14 cellular contexts compared by ENCODE assay signal in the genomic region with DNA sequence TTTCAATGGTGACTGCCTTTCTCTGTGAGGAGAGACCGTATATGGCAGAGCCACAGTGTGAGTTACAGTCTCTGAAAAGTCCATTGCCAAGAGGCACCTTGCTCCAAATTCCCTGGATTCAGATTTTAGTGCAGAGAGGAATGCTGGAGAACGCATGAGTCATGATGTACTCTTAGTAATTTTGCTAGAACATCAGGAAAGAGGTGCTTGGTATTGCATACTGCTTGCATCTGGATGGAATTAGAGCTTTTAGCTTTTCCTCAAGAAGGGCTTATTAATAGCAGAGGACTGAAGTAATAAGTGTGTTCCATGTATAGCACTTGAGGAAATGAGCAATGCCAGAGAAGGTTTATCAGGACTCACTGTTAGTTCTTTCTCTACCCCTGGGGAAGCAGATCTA. TPM values are rescaled to one million over a fixed set of nuclear protein-coding genes. Genes with fewer than 3 reads are reported as not detected.
DNase-seq lines count a peak whose midpoint lies in the region; ATAC-seq and TF ChIP-seq lines count a peak whose summit lies in the region.
"Had no signal": no experiment of that assay in that cellular context is flagged by ENCODE, and none has a peak within 500 bp of the region (broad histone marks: within the 10 kb centered on the region; RNA-seq: fewer than 3 reads in every experiment).

No MANE protein-coding gene starts in this region.

- POLR2A ChIA-PET in naive thymus-derived CD8-positive, alpha-beta T cell (lab: Charles Lee): no interaction called here

- H3K4me3 Mint-ChIP-seq in naive thymus-derived CD8-positive, alpha-beta T cell: no peak overlapping the region
- H3K4me3 Mint-ChIP-seq: stimulated activated memory B cell treated with anti-CD40 and anti-IgM and Interleukin-4, amounts not matched to agents 10 μg/mL and 1 μg/mL and 100 μg/mL, for 72 hours had no signal

- no peak overlapping the region for H3K4me3 ChIP-seq in adipocyte (ENCODE audit: low read length)
- H3K4me3 ChIP-seq in fibroblast of villous mesenchyme (ENCODE audit: low read depth, low read length): no peak overlapping the region
- H3K4me3 ChIP-seq in thyroid gland (replicated peaks in 1 of 3): no peak overlapping the region
- H3K4me3 ChIP-seq: right lobe of liver, vagina had no signal

- no peak for TF ChIP-seq CTCF in fibroblast of villous mesenchyme (IDR thresholded peaks at IDR 0.05; ENCODE audit: insufficient read depth, low read depth, low read length)
- no peak for TF ChIP-seq CTCF in thyroid gland (IDR thresholded peaks at IDR 0.05)

- no peaks in the 10 kb centered on the region for H3K36me3 Mint-ChIP-seq in naive thymus-derived CD8-positive, alpha-beta T cell
- H3K36me3 Mint-ChIP-seq: stimulated activated memory B cell treated with anti-CD40 and anti-IgM and Interleukin-4, amounts not matched to agents 10 μg/mL and 1 μg/mL and 100 μg/mL, for 72 hours had no signal

- H3K9me3 ChIP-seq in adipocyte (ENCODE audit: control insufficient read depth, low read length) (no peaks in the 10 kb centered on the region), thyroid gland (no peaks in the 10 kb centered on the region)
- H3K9me3 ChIP-seq: right lobe of liver, vagina had no signal

- intact Hi-C loops in thyroid gland (cut with DNase I): no loop called here

- no peak for ATAC-seq in naive thymus-derived CD8-positive, alpha-beta T cell
- ATAC-seq: right lobe of liver; stimulated activated memory B cell treated with anti-CD40 and anti-IgM and Interleukin-4, amounts not matched to agents 10 μg/mL and 1 μg/mL and 100 μg/mL, for 72 hours had no signal

- H3K27ac ChIP-seq in thyroid gland: no peak overlapping the region
- H3K27ac ChIP-seq: right lobe of liver, vagina had no signal

- TF ChIP-seq POLR2A in thyroid gland (IDR thresholded peaks at IDR 0.05): no peak

- no peaks in the 10 kb centered on the region for H3K27me3 ChIP-seq in adipocyte (replicated peaks; ENCODE audit: control insufficient read depth, insufficient read depth, low read length)
- no peaks in the 10 kb centered on the region for H3K27me3 ChIP-seq in thyroid gland
- H3K27me3 ChIP-seq: vagina had no signal

- no peaks in the 10 kb centered on the region for H3K9me3 Mint-ChIP-seq in naive thymus-derived CD8-positive, alpha-beta T cell
- H3K9me3 Mint-ChIP-seq: stimulated activated memory B cell treated with anti-CD40 and anti-IgM and Interleukin-4, amounts not matched to agents 10 μg/mL and 1 μg/mL and 100 μg/mL, for 72 hours had no signal

- peak overlapping the region; percentile 13 for H3K9ac ChIP-seq in adipocyte (ENCODE audit: low read length)

- WGBS in thyroid gland, 2 donors: 56 to 61% methylated on average over 2 of the region's 2 CpGs

- H3K36me3 ChIP-seq in adipocyte (ENCODE audit: control insufficient read depth, insufficient read depth, low read length, severe bottlenecking) (no peaks in the 10 kb centered on the region), thyroid gland (no peaks in the 10 kb centered on the region)
- H3K36me3 ChIP-seq: right lobe of liver, vagina had no signal

- DNase-seq in A172 (ENCODE audit: low spot score) (peak; percentile 22), H4 (ENCODE audit: low spot score) (peak; percentile 10), adipocyte (ENCODE audit: low read depth) (peak; percentile 89), fibroblast of villous mesenchyme (ENCODE audit: low read depth) (peak; percentile 51), thyroid gland (no peak), HK-2 (ENCODE audit: unreplicated experiment) (no peak), NCI-H1694 treated with DMSO at 0.1 percent for 48 hours (lab: John Stamatoyannopoulos, UW) (no peak)
- DNase-seq in naive thymus-derived CD8-positive, alpha-beta T cell: no peak
- DNase-seq: activated T-cell treated with anti-CD3 and anti-CD28 coated beads, Interleukin-2, amount 50 U/mL, for 48 hours; erythroblast; right lobe of liver; SHP77 treated with DMSO at 0.1 percent for 48 hours had no signal

- peaks cover 0 to 2% (median 0%) of the 10 kb centered on the region in 4 donors for H3K4me1 Mint-ChIP-seq in naive thymus-derived CD8-positive, alpha-beta T cell
- H3K4me1 Mint-ChIP-seq: stimulated activated memory B cell treated with anti-CD40 and anti-IgM and Interleukin-4, amounts not matched to agents 10 μg/mL and 1 μg/mL and 100 μg/mL, for 72 hours had no signal

- H3K4me1 ChIP-seq in adipocyte (ENCODE audit: control insufficient read depth, insufficient read depth, low read length) (peaks cover 9% of the 10 kb centered on the region), thyroid gland (no peaks in the 10 kb centered on the region)
- H3K4me1 ChIP-seq: right lobe of liver, vagina had no signal

- peaks cover 0 to 9% (median 3%) of the 10 kb centered on the region in 5 donors for H3K27me3 Mint-ChIP-seq in naive thymus-derived CD8-positive, alpha-beta T cell

- H3K27ac Mint-ChIP-seq in naive thymus-derived CD8-positive, alpha-beta T cell: no peak overlapping the region
- H3K27ac Mint-ChIP-seq: stimulated activated memory B cell treated with anti-CD40 and anti-IgM and Interleukin-4, amounts not matched to agents 10 μg/mL and 1 μg/mL and 100 μg/mL, for 72 hours had no signal

RNA-seq across cellular contexts. Expression of gene AKT3, which starts 40.5 kb away (rescaled TPM):
- total RNA-seq in A172 (2014; rRNA removed; shearing (Covaris generic)): 42.1 and 56.9 TPM in 2 replicates
- 10.9 and 11.8 TPM in 2 replicates for total RNA-seq in H4 (2014; rRNA removed; shearing (Covaris generic))
- total RNA-seq in fibroblast of villous mesenchyme (36.4 and 38.0 TPM in 2 replicates), thyroid gland (10 to 100 TPM; 51.7 to 84.1 (median 71.1) TPM)
- 10 to 100 TPM; 79.0 to 86.5 TPM for total RNA-seq in naive thymus-derived CD8-positive, alpha-beta T cell
- polyA plus RNA-seq in naive thymus-derived CD8-positive, alpha-beta T cell: 1 to 10 TPM; 1.7 to 4.6 (median 2.8) TPM

Comparison
In these comparisons a context has a peak if more than half of its experiments do, and no peak if none do; other contexts are left out.
1. DNase-seq: peak in A172 (single experiment), H4 (single experiment), adipocyte (single experiment) and fibroblast of villous mesenchyme (single experiment); none in naive thymus-derived CD8-positive, alpha-beta T cell (0 of 10), thyroid gland (0 of 2), HK-2 (single experiment) and NCI-H1694 treated with DMSO at 0.1 percent for 48 hours (single experiment).